Comparison of ENCODE assay signal across 10 cellular contexts in genomic region chr1:204544321-204544720, GRCh38. TPM values are rescaled to one million over a fixed set of nuclear protein-coding genes. Genes with fewer than 3 reads are reported as not detected.
DNase-seq lines count a peak whose midpoint lies in the region; ATAC-seq and FAIRE-seq lines count a peak whose summit lies in the region.
"Had no signal": no experiment of that assay in that cellular context is flagged by ENCODE, and none has a peak within 500 bp of the region (broad histone marks: within the 10 kb centered on the region; RNA-seq: fewer than 3 reads in every experiment).

No MANE protein-coding gene starts in this region.

- peaks cover 9 to 88% (median 49%) of the 10 kb centered on the region in 3 experiments for H3K36me3 ChIP-seq in naive thymus-derived CD4-positive, alpha-beta T cell (ENCODE audit: control insufficient read depth in 2 of 3, insufficient read depth in 3 of 3, low read length in 3 of 3)

- CTCF ChIA-PET in naive thymus-derived CD4-positive, alpha-beta T cell (lab: Charles Lee) = interaction anchor here (0.8 to 1.6 kb wide), 4 partner anchors 26 to 97 kb away, joined by 3 to 10 read pairs (median 5); partner anchors contain the start of gene MDM4

- H3K27me3 Mint-ChIP-seq in activated naive CD8-positive, alpha-beta T cell treated with anti-CD3 and anti-CD28 coated beads, Interleukin-2, amount 50 U/mL, for 24 hours = no peaks in the 10 kb centered on the region
- no peaks in the 10 kb centered on the region for H3K27me3 Mint-ChIP-seq in naive thymus-derived CD4-positive, alpha-beta T cell

- peak overlapping the region; percentile 63 for H3K27ac ChIP-seq in naive thymus-derived CD4-positive, alpha-beta T cell (ENCODE audit: low read depth, low read length)
- H3K27ac ChIP-seq: HL-60 had no signal

- peaks cover 30 to 39% of the 10 kb centered on the region in 2 donors for H3K4me1 ChIP-seq in naive thymus-derived CD4-positive, alpha-beta T cell (ENCODE audit: control insufficient read depth in 2 of 2, insufficient read depth in 2 of 2, low read length in 2 of 2)

- peak overlapping the region; percentile 72 for H3K27ac Mint-ChIP-seq in activated naive CD8-positive, alpha-beta T cell treated with anti-CD3 and anti-CD28 coated beads, Interleukin-2, amount 50 U/mL, for 24 hours
- H3K27ac Mint-ChIP-seq in naive thymus-derived CD4-positive, alpha-beta T cell = peak overlapping the region; percentile 51 to 94 (median 81)

- no peaks in the 10 kb centered on the region for H3K9me3 Mint-ChIP-seq in activated naive CD8-positive, alpha-beta T cell treated with anti-CD3 and anti-CD28 coated beads, Interleukin-2, amount 50 U/mL, for 24 hours
- peaks cover 0 to 15% (median 0%) of the 10 kb centered on the region in 11 donors for H3K9me3 Mint-ChIP-seq in naive thymus-derived CD4-positive, alpha-beta T cell

- peaks cover 42% of the 10 kb centered on the region for H3K4me1 Mint-ChIP-seq in activated naive CD8-positive, alpha-beta T cell treated with anti-CD3 and anti-CD28 coated beads, Interleukin-2, amount 50 U/mL, for 24 hours
- H3K4me1 Mint-ChIP-seq in naive thymus-derived CD4-positive, alpha-beta T cell = peaks cover 29 to 71% (median 65%) of the 10 kb centered on the region in 7 donors

- no peak overlapping the region for H3K4me3 ChIP-seq in naive thymus-derived CD4-positive, alpha-beta T cell (ENCODE audit: low read length)

- DNase-seq in GM18507 (ENCODE audit: extremely low spot score, insufficient read length, low read depth) = no peak
- no peak for DNase-seq in activated naive CD8-positive, alpha-beta T cell treated with anti-CD3 and anti-CD28 coated beads, Interleukin-2, amount 50 U/mL, for 24 hours
- DNase-seq in naive thymus-derived CD4-positive, alpha-beta T cell = peak in 7 of 9 donors; percentile 47 to 76 (median 67)
- DNase-seq in GM19238 (ENCODE audit: insufficient read length, low spot score) = no peak
- no peak for DNase-seq in mesenteric fat pad (ENCODE audit: low spot score)
- DNase-seq: hypothalamus had no signal

- no peaks in the 10 kb centered on the region for H3K9me3 ChIP-seq in naive thymus-derived CD4-positive, alpha-beta T cell (ENCODE audit: control insufficient read depth in 2 of 3, low read length in 3 of 3)

- H3K4me3 Mint-ChIP-seq in activated naive CD8-positive, alpha-beta T cell treated with anti-CD3 and anti-CD28 coated beads, Interleukin-2, amount 50 U/mL, for 24 hours = no peak overlapping the region
- H3K4me3 Mint-ChIP-seq in naive thymus-derived CD4-positive, alpha-beta T cell = peak overlapping the region; percentile 0 to 77 (median 60)

- POLR2A ChIA-PET in naive thymus-derived CD4-positive, alpha-beta T cell (lab: Charles Lee) = interaction anchor here (0.5 to 4.7 kb wide), 13 partner anchors 13 to 550 kb away, joined by 3 to 31 read pairs (median 5); partner anchors contain the start of gene MDM4

- H3K27me3 ChIP-seq in naive thymus-derived CD4-positive, alpha-beta T cell (ENCODE audit: control insufficient read depth in 2 of 2, insufficient read depth in 2 of 2, low read length in 2 of 2) = no peaks in the 10 kb centered on the region

- peaks cover 82% of the 10 kb centered on the region for H3K36me3 Mint-ChIP-seq in activated naive CD8-positive, alpha-beta T cell treated with anti-CD3 and anti-CD28 coated beads, Interleukin-2, amount 50 U/mL, for 24 hours (ENCODE audit: low read depth)
- H3K36me3 Mint-ChIP-seq in naive thymus-derived CD4-positive, alpha-beta T cell = peaks cover 34 to 77% (median 64%) of the 10 kb centered on the region in 5 donors

- peak; percentile 58 for ATAC-seq in HG03439 (IDR thresholded peaks at IDR 0.05; ENCODE audit: unreplicated experiment)
- peak; percentile 95 for ATAC-seq in activated naive CD8-positive, alpha-beta T cell treated with anti-CD3 and anti-CD28 coated beads, Interleukin-2, amount 50 U/mL, for 24 hours
- peak; percentile 96 for ATAC-seq in naive thymus-derived CD4-positive, alpha-beta T cell
- ATAC-seq in HG03280 (IDR thresholded peaks at IDR 0.05; ENCODE audit: unreplicated experiment) = no peak
- no peak for ATAC-seq in GM21367 (IDR thresholded peaks at IDR 0.05; ENCODE audit: unreplicated experiment)

- peak; percentile 71 for FAIRE-seq in GM18507 (lab: Jason Lieb, UNC)

- intact Hi-C loops in naive thymus-derived CD4-positive, alpha-beta T cell (cut with micrococcal nuclease) = loop anchor here (1.0 to 2.0 kb wide), 8 partner anchors 8 to 37 kb away; partner anchors contain the start of gene MDM4 (in 2 of the 2)

RNA-seq across cellular contexts. Expression of gene MDM4, which starts 28.1 kb away (rescaled TPM):
- total RNA-seq in naive thymus-derived CD4-positive, alpha-beta T cell = 100 to 1,000 TPM; 107 to 278 (median 268) TPM
- polyA plus RNA-seq in naive thymus-derived CD4-positive, alpha-beta T cell = 10 to 100 TPM; 19.1 to 21.1 TPM
- 88.5 TPM for total RNA-seq in mesenteric fat pad

RNA-seq across cellular contexts. Expression of gene PIK3C2B, which starts 49.7 kb away (rescaled TPM):
- 10 to 100 TPM; 26.8 to 41.9 (median 32.5) TPM for total RNA-seq in naive thymus-derived CD4-positive, alpha-beta T cell
- polyA plus RNA-seq in naive thymus-derived CD4-positive, alpha-beta T cell = 1 to 10 TPM; 2.7 to 4.2 TPM
- total RNA-seq in mesenteric fat pad = 47.1 TPM

Comparison
In these comparisons a context has a peak if more than half of its experiments do, and no peak if none do; other contexts are left out.
1. DNase-seq: peak in naive thymus-derived CD4-positive, alpha-beta T cell (7 of 9); none in GM18507 (single experiment), activated naive CD8-positive, alpha-beta T cell treated with anti-CD3 and anti-CD28 coated beads, Interleukin-2, amount 50 U/mL, for 24 hours (single experiment), GM19238 (single experiment) and mesenteric fat pad (single experiment).
2. ATAC-seq: peak in HG03439 (single experiment), activated naive CD8-positive, alpha-beta T cell treated with anti-CD3 and anti-CD28 coated beads, Interleukin-2, amount 50 U/mL, for 24 hours (single experiment) and naive thymus-derived CD4-positive, alpha-beta T cell (single experiment); none in HG03280 (single experiment) and GM21367 (single experiment).